In the genomic region with DNA sequence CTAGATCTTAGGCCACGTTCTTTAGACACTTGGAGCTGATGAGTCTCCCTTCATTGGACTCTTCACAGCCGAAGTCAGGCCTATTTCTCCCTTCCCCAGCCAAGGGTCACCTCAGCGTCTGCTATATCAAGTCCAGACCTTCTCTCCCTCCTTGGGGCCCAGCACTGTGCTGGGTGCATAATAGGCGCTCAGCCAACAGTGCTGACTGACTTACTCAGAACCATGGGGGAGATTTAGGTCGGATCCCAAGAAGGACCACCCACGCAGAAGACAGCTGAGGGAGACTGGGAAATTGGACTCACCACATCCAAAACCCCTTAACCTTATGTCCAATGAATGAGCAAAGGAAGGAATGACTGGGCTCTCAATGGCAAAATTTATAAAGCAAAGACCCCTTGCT, we compare ENCODE assay signal across 18 cellular contexts. TPM values are rescaled to one million over a fixed set of nuclear protein-coding genes. Genes with fewer than 3 reads are reported as not detected.
DNase-seq lines count a peak whose midpoint lies in the region; ATAC-seq and TF ChIP-seq lines count a peak whose summit lies in the region.
"Had no signal": no experiment of that assay in that cellular context is flagged by ENCODE, and none has a peak within 500 bp of the region (broad histone marks: within the 10 kb centered on the region; RNA-seq: fewer than 3 reads in every experiment).

No MANE protein-coding gene starts in this region.

- H2AFZ ChIP-seq in osteoblast (ENCODE audit: low read length), result no peak overlapping the region

- H3K79me2 ChIP-seq in osteoblast (ENCODE audit: insufficient read depth, low read length), result no peaks in the 10 kb centered on the region

- no peak for TF ChIP-seq CTCF in WERI-Rb-1 (IDR thresholded peaks at IDR 0.05; ENCODE audit: low read depth, low read length)
- no peak for TF ChIP-seq CTCF in osteoblast (IDR thresholded peaks at IDR 0.05; ENCODE audit: extremely low read depth, low read depth, low read length)

- no peaks in the 10 kb centered on the region for H3K4me1 ChIP-seq in osteoblast (ENCODE audit: insufficient read depth, low read length)

- H3K36me3 Mint-ChIP-seq in activated naive CD4-positive, alpha-beta T cell treated with anti-CD3 and anti-CD28 coated beads, Interleukin-2, amount 50 U/mL, for 24 hours, result no peaks in the 10 kb centered on the region
- no peaks in the 10 kb centered on the region for H3K36me3 Mint-ChIP-seq in activated naive CD4-positive, alpha-beta T cell treated with anti-CD3 and anti-CD28 coated beads, Interleukin-2, amount 10 ng/mL, durations not matched to agents 7 days and 5 days

- ATAC-seq in HG03108 (IDR thresholded peaks at IDR 0.05; ENCODE audit: unreplicated experiment) (no peak), HG03025 (IDR thresholded peaks at IDR 0.05; ENCODE audit: low FRiP score, unreplicated experiment) (no peak)

- H3K9me3 ChIP-seq in WERI-Rb-1 (ENCODE audit: severe bottlenecking) (no peaks in the 10 kb centered on the region), osteoblast (ENCODE audit: low read depth, low read length) (no peaks in the 10 kb centered on the region)

- no peaks in the 10 kb centered on the region for H4K20me1 ChIP-seq in osteoblast (ENCODE audit: insufficient read depth, low read length)

- H3K27ac ChIP-seq in WERI-Rb-1 (peak overlapping the region; percentile 91), osteoblast (ENCODE audit: low read depth, low read length) (no peak overlapping the region)

- no peaks in the 10 kb centered on the region for H3K9me3 Mint-ChIP-seq in activated naive CD4-positive, alpha-beta T cell treated with anti-CD3 and anti-CD28 coated beads, Interleukin-2, amount 50 U/mL, for 24 hours
- no peaks in the 10 kb centered on the region for H3K9me3 Mint-ChIP-seq in activated naive CD4-positive, alpha-beta T cell treated with anti-CD3 and anti-CD28 coated beads, Interleukin-2, amount 10 ng/mL, durations not matched to agents 7 days and 5 days

- H3K27ac Mint-ChIP-seq in activated naive CD4-positive, alpha-beta T cell treated with anti-CD3 and anti-CD28 coated beads, Interleukin-2, amount 50 U/mL, for 24 hours, result peak overlapping the region; percentile 14
- no peak overlapping the region for H3K27ac Mint-ChIP-seq in activated naive CD4-positive, alpha-beta T cell treated with anti-CD3 and anti-CD28 coated beads, Interleukin-2, amount 10 ng/mL, durations not matched to agents 7 days and 5 days
- H3K27ac Mint-ChIP-seq: B cell had no signal

- no peak overlapping the region for H3K4me3 ChIP-seq in WERI-Rb-1 (ENCODE audit: low read depth, low read length)
- H3K4me3 ChIP-seq in osteoblast (ENCODE audit: insufficient read depth, low read length), result no peak overlapping the region

- no peaks in the 10 kb centered on the region; the same call in 1 of the 2 replicates for H3K36me3 ChIP-seq in WERI-Rb-1
- no peaks in the 10 kb centered on the region for H3K36me3 ChIP-seq in osteoblast (ENCODE audit: insufficient read depth, low read length)

- H3K4me1 Mint-ChIP-seq in activated naive CD4-positive, alpha-beta T cell treated with anti-CD3 and anti-CD28 coated beads, Interleukin-2, amount 50 U/mL, for 24 hours, result no peaks in the 10 kb centered on the region
- no peaks in the 10 kb centered on the region for H3K4me1 Mint-ChIP-seq in activated naive CD4-positive, alpha-beta T cell treated with anti-CD3 and anti-CD28 coated beads, Interleukin-2, amount 10 ng/mL, durations not matched to agents 7 days and 5 days
- H3K4me1 Mint-ChIP-seq: B cell had no signal

- CTCF ChIA-PET in activated naive CD4-positive, alpha-beta T cell treated with anti-CD3 and anti-CD28 coated beads, Interleukin-2, amount 10 ng/mL, durations not matched to agents 7 days and 5 days (lab: Charles Lee), result interaction anchor here (0.8 to 4.3 kb wide), 8 partner anchors 10 to 209 kb away, joined by 3 to 44 read pairs (median 8); no protein-coding TSS in a partner anchor

- DNase-seq in activated naive CD4-positive, alpha-beta T cell treated with anti-CD3 and anti-CD28 coated beads, Interleukin-2, amount 10 ng/mL, durations not matched to agents 7 days and 5 days, result no peak
- DNase-seq in WERI-Rb-1, result no peak
- DNase-seq in osteoblast (ENCODE audit: insufficient read length, low spot score, missing footprints), result peak; percentile 22
- DNase-seq in ureter (ENCODE audit: low spot score), result peak; percentile 34
- no peak for DNase-seq in NCI-H187 treated with DMSO at 0.1 percent for 48 hours (lab: John Stamatoyannopoulos, UW)
- DNase-seq: DMS79 treated with DMSO at 0.1 percent for 48 hours, H7, Karpas-422, NCI-H1417, NCI-H1694 treated with DMSO at 0.1 percent for 48 hours, NCI-H446 treated with DMSO at 0.1 percent for 48 hours, NCI-H526 treated with DMSO at 0.1 percent for 48 hours, Right ventricle myocardium superior had no signal

- H3K4me2 ChIP-seq in osteoblast (ENCODE audit: insufficient read depth, low read length), result no peak overlapping the region

- H3K27me3 ChIP-seq in WERI-Rb-1 (ENCODE audit: insufficient read depth, low read depth, severe bottlenecking) (no peaks in the 10 kb centered on the region), osteoblast (ENCODE audit: insufficient read depth, low read length) (peaks cover 15% of the 10 kb centered on the region)

- H3K4me3 Mint-ChIP-seq in activated naive CD4-positive, alpha-beta T cell treated with anti-CD3 and anti-CD28 coated beads, Interleukin-2, amount 50 U/mL, for 24 hours, result no peak overlapping the region
- no peak overlapping the region for H3K4me3 Mint-ChIP-seq in activated naive CD4-positive, alpha-beta T cell treated with anti-CD3 and anti-CD28 coated beads, Interleukin-2, amount 10 ng/mL, durations not matched to agents 7 days and 5 days
- H3K4me3 Mint-ChIP-seq: B cell had no signal

- peaks cover 1% of the 10 kb centered on the region for H3K27me3 Mint-ChIP-seq in activated naive CD4-positive, alpha-beta T cell treated with anti-CD3 and anti-CD28 coated beads, Interleukin-2, amount 50 U/mL, for 24 hours
- H3K27me3 Mint-ChIP-seq in activated naive CD4-positive, alpha-beta T cell treated with anti-CD3 and anti-CD28 coated beads, Interleukin-2, amount 10 ng/mL, durations not matched to agents 7 days and 5 days, result peaks cover 5% of the 10 kb centered on the region

RNA-seq across cellular contexts. Expression of gene AMBP, which starts 5.6 kb away (rescaled TPM):
- total RNA-seq in osteoblast (not detected in 2 replicates), ureter (0.99 TPM)
- total RNA-seq: B cell, MCF 10A had no signal

RNA-seq across cellular contexts. Expression of gene KIF12, which starts 15.4 kb away (rescaled TPM):
- total RNA-seq in osteoblast (not detected in 2 replicates), ureter (6.4 TPM)
- total RNA-seq: B cell, MCF 10A, Right ventricle myocardium superior had no signal

Comparison
In these comparisons a context has a peak if more than half of its experiments do, and no peak if none do; other contexts are left out.
1. DNase-seq: peak in osteoblast (single experiment) and ureter (single experiment); none in activated naive CD4-positive, alpha-beta T cell treated with anti-CD3 and anti-CD28 coated beads, Interleukin-2, amount 10 ng/mL, durations not matched to agents 7 days and 5 days (single experiment), WERI-Rb-1 (single experiment) and NCI-H187 treated with DMSO at 0.1 percent for 48 hours (single experiment).